Comparison of ENCODE assay signal across 17 cellular contexts in the genomic region with DNA sequence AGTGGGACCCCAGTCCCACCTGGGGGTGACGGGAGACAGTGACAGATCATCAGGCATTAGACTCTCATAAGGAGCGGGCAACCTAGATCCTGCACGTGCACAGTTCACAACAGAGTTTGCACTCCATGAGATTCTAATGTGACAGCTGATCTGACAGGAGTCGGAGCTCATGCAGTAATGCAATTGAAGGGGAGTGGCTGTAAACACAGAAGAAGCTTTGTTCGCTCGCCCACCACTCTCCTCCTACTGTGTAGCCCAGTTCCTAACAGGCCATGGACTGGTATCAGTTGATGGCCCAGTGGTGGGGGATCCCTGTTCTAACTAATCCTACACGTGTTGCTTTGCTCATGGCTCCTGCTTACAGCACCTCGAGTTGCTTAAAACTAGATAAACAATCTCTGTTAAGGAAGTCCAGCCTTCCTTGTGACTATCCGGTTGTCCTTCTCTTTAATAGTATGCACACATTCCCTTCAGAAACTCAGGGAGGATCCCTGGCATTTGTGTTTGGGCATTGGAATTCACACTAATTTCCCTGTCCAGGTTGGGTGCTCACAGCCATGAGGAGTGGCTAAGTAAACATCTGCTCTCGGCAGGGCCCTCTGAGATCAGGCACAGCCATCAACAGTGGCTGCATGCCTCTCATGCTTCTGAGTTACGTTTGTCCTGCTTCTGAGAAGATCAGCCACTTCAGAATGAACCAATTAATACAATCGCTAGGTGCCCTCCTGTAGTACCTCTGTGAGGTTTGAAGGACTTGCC. TPM values are rescaled to one million over a fixed set of nuclear protein-coding genes. Genes with fewer than 3 reads are reported as not detected.
DNase-seq lines count a peak whose midpoint lies in the region; ATAC-seq, FAIRE-seq and TF ChIP-seq lines count a peak whose summit lies in the region.
"Had no signal": no experiment of that assay in that cellular context is flagged by ENCODE, and none has a peak within 500 bp of the region (broad histone marks: within the 10 kb centered on the region; RNA-seq: fewer than 3 reads in every experiment).

No MANE protein-coding gene starts in this region.

- no peak overlapping the region for H3K9ac ChIP-seq in PC-3 (ENCODE audit: low read length)

- BruUV-seq in PC-3 (replicated peaks; lab: Mats Ljungman, UMichigan) = no TSS peak

- peak; percentile 81 for ATAC-seq in PC-3
- ATAC-seq in HG03159 (IDR thresholded peaks at IDR 0.05; ENCODE audit: unreplicated experiment) = no peak
- no peak for ATAC-seq in GM21737 (IDR thresholded peaks at IDR 0.05; ENCODE audit: unreplicated experiment)
- ATAC-seq: GM12878 had no signal

- no peaks in the 10 kb centered on the region for H3K36me3 ChIP-seq in PC-3 (ENCODE audit: low read depth, low read length)
- H3K36me3 ChIP-seq: HAP-1 had no signal

- H3K27ac ChIP-seq in PC-3 (ENCODE audit: low read length) = no peak overlapping the region

- no peaks in the 10 kb centered on the region for H3F3A ChIP-seq in PC-3 (ENCODE audit: low read length, unreplicated experiment)

- H3K4me1 ChIP-seq in PC-3 (ENCODE audit: insufficient read depth, low read length) = peaks cover 13% of the 10 kb centered on the region

- H3K27me3 ChIP-seq in PC-3 (ENCODE audit: low read length) = no peaks in the 10 kb centered on the region

- CTCF ChIA-PET in PC-3 (lab: Charles Lee) = no interaction called here

- POLR2A ChIA-PET in PC-3 (lab: Charles Lee; ENCODE audit: unreplicated experiment) = no interaction called here

- H3K4me3 ChIP-seq in PC-3 (ENCODE audit: low read length) = no peak overlapping the region
- H3K4me3 ChIP-seq: GM12878, HAP-1 had no signal

- no peak for FAIRE-seq in GM12891 (lab: Jason Lieb, UNC)
- FAIRE-seq: G401.6, GM12878 had no signal

- H3K9me3 ChIP-seq in PC-3 (ENCODE audit: low read length) = no peaks in the 10 kb centered on the region
- H3K9me3 ChIP-seq: HAP-1 had no signal

- DNase-seq in DMS53 treated with DMSO at 0.1 percent for 48 hours (lab: John Stamatoyannopoulos, UW; ENCODE audit: unreplicated experiment) = peak; percentile 59
- DNase-seq in PC-3 = peak; percentile 30
- DNase-seq in left kidney (ENCODE audit: low read depth, low spot score) = peak; percentile 50
- peak; percentile 81 for DNase-seq in renal cortical epithelial cell (ENCODE audit: low read depth)
- DNase-seq in cerebellar nuclear complex (lab: John Stamatoyannopoulos, UW) = no peak
- no peak for DNase-seq in GM12891 (ENCODE audit: insufficient read length, low spot score)
- DNase-seq: activated CD4-positive, alpha-beta T cell treated with anti-CD3 and anti-CD28 coated beads for 48 hours; activated naive CD4-positive, alpha-beta T cell; naive B cell; NCI-H187 treated with DMSO at 0.1 percent for 48 hours; NCI-H526 treated with DMSO at 0.1 percent for 48 hours; T1000 had no signal

- H3K9me2 ChIP-seq in PC-3 (replicated peaks; ENCODE audit: low read length) = no peaks in the 10 kb centered on the region

- no peak for TF ChIP-seq POLR2A in GM12891 (IDR thresholded peaks at IDR 0.05; ENCODE audit: low read depth, low read length)

- H3K79me2 ChIP-seq in PC-3 (ENCODE audit: low read length) = no peaks in the 10 kb centered on the region

- H2AFZ ChIP-seq in PC-3 (ENCODE audit: low read length) = peak overlapping the region; percentile 74

- intact Hi-C loops in PC-3 (cut with micrococcal nuclease) = no loop called here

- TF ChIP-seq CTCF in PC-3 (conservative IDR thresholded peaks at IDR 0.05; ENCODE audit: low read depth, low read length) = no peak

- peak overlapping the region; percentile 46 for H3K4me2 ChIP-seq in PC-3 (ENCODE audit: low read length)

- no peaks in the 10 kb centered on the region for H4K20me1 ChIP-seq in PC-3 (ENCODE audit: low read length)

TF ChIP-seq in GM12891, 5 proteins besides CTCF, POLR2A, EP300 and RAD21:
- TF ChIP-seq PAX5 (IDR thresholded peaks at IDR 0.05; ENCODE audit: insufficient read depth, low read length, severe bottlenecking) = no peak
- no peak for TF ChIP-seq POLR2AphosphoS5 (IDR thresholded peaks at IDR 0.05; ENCODE audit: low read depth, low read length)
- TF ChIP-seq TAF1 (IDR thresholded peaks at IDR 0.05; ENCODE audit: low read depth, low read length) = no peak
- no peak for TF ChIP-seq SPI1 (IDR thresholded peaks at IDR 0.05; ENCODE audit: low read depth, low read length)
- TF ChIP-seq POU2F2 (IDR thresholded peaks at IDR 0.05; ENCODE audit: low read depth, low read length) = no peak
TF ChIP-seq in GM12891: peak in this region for 0.

RNA-seq across cellular contexts. Expression of a gene that starts 21.1 kb away (rescaled TPM):
- total RNA-seq in PC-3 (2014; rRNA removed) (8.0 and 8.5 TPM in 2 replicates), renal cortical epithelial cell (5.8 and 118 TPM in 2 replicates)
- polyA plus RNA-seq in GM12891 (2012; ENCODE audit: low read depth, missing spikeins) = not detected

Comparison
In these comparisons a context has a peak if more than half of its experiments do, and no peak if none do; other contexts are left out.
1. DNase-seq: peak in DMS53 treated with DMSO at 0.1 percent for 48 hours (single experiment), PC-3 (single experiment), left kidney (single experiment) and renal cortical epithelial cell (single experiment); none in cerebellar nuclear complex (0 of 2) and GM12891 (single experiment).